ENCODE assay signal across 2 cellular contexts in the genomic region with DNA sequence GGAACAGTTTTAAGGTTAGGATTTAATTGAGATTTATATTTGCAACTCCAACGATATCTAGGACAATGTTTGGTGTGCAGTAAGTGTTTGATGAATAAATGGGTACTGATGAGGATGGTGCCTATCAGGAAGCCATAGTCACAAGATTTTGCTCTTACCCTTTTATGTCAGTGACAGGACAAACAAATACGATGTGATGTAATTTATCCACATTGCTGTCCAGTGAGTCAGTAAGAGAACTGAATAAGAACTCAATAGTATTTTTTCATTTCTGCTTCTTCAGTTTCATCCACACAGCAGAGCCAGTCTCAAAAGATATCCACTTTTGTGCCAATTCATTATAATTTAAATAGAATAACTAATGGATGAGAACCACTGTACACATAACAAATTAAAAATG.
TF ChIP-seq lines count a peak whose summit lies in the region.

No MANE protein-coding gene starts in this region.

TF ChIP-seq in liver, 16 proteins besides CTCF, POLR2A, EP300 and RAD21 (continued from another document):
- TF ChIP-seq, protein P1, sequence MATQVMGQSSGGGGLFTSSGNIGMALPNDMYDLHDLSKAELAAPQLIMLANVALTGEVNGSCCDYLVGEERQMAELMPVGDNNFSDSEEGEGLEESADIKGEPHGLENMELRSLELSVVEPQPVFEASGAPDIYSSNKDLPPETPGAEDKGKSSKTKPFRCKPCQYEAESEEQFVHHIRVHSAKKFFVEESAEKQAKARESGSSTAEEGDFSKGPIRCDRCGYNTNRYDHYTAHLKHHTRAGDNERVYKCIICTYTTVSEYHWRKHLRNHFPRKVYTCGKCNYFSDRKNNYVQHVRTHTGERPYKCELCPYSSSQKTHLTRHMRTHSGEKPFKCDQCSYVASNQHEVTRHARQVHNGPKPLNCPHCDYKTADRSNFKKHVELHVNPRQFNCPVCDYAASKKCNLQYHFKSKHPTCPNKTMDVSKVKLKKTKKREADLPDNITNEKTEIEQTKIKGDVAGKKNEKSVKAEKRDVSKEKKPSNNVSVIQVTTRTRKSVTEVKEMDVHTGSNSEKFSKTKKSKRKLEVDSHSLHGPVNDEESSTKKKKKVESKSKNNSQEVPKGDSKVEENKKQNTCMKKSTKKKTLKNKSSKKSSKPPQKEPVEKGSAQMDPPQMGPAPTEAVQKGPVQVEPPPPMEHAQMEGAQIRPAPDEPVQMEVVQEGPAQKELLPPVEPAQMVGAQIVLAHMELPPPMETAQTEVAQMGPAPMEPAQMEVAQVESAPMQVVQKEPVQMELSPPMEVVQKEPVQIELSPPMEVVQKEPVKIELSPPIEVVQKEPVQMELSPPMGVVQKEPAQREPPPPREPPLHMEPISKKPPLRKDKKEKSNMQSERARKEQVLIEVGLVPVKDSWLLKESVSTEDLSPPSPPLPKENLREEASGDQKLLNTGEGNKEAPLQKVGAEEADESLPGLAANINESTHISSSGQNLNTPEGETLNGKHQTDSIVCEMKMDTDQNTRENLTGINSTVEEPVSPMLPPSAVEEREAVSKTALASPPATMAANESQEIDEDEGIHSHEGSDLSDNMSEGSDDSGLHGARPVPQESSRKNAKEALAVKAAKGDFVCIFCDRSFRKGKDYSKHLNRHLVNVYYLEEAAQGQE (IDR thresholded peaks at IDR 0.05) = peak; percentile 46
TF ChIP-seq in liver: peak in this region for 2.

TF ChIP-seq in HEK293T, 16 proteins besides CTCF, POLR2A, EP300 and RAD21 (continued from another document):
- no peak for TF ChIP-seq LEF1 (IDR thresholded peaks at IDR 0.05; ENCODE audit: borderline replicate concordance)
- TF ChIP-seq ARNT (IDR thresholded peaks at IDR 0.05) = no peak
- TF ChIP-seq FOXK2 (IDR thresholded peaks at IDR 0.05) = no peak
- TF ChIP-seq BHLHE40 (IDR thresholded peaks at IDR 0.05; ENCODE audit: borderline replicate concordance) = no peak
- no peak for TF ChIP-seq SUZ12 (IDR thresholded peaks at IDR 0.05)
- TF ChIP-seq, protein P2, sequence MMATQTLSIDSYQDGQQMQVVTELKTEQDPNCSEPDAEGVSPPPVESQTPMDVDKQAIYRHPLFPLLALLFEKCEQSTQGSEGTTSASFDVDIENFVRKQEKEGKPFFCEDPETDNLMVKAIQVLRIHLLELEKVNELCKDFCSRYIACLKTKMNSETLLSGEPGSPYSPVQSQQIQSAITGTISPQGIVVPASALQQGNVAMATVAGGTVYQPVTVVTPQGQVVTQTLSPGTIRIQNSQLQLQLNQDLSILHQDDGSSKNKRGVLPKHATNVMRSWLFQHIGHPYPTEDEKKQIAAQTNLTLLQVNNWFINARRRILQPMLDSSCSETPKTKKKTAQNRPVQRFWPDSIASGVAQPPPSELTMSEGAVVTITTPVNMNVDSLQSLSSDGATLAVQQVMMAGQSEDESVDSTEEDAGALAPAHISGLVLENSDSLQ (IDR thresholded peaks at IDR 0.05) = no peak
